In the genomic region with DNA sequence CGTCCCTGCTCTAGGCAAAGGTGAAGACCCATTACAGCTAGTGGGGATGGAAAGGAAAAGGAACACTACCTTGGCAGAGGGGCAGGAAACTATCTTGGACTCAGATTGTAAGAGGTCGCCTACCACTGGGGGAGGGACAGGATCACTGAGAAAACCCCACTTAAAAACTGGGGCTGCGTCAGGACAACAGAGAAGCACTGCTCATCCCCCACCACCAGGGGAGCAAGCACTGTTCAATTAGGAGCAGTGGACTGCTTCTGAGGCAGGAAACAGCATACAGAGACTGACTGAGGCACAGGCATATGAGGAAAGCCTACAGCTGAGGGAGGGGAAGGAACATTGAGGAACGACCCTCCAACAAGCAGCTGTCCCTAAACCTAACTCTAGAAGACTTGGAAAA, we compare ENCODE assay signal across 8 cellular contexts. TPM values are rescaled to one million over a fixed set of nuclear protein-coding genes. Genes with fewer than 3 reads are reported as not detected.
A peak's percentile ranks its signal among the peaks of the same experiment; 100 is the strongest.
DNase-seq lines count a peak whose midpoint lies in the region; ATAC-seq, FAIRE-seq and TF ChIP-seq lines count a peak whose summit lies in the region.

No MANE protein-coding gene starts in this region.

- in situ Hi-C loops in GM12878 (cut with MboI): no loop called here

- no peak overlapping the region for H3K4me2 ChIP-seq in GM12878 (ENCODE audit: control insufficient read depth, insufficient read depth)

- POLR2A ChIA-PET in GM12878 (lab: Charles Lee): no interaction called here

- ATAC-seq in GM19438 (IDR thresholded peaks at IDR 0.05; ENCODE audit: low read depth, unreplicated experiment): peak; percentile 100
- peak; percentile 96 for ATAC-seq in HG03442 (IDR thresholded peaks at IDR 0.05; ENCODE audit: unreplicated experiment)
- peak; percentile 99 for ATAC-seq in GM12878
- ATAC-seq in psoas muscle: no peak

- RAD21 ChIA-PET in GM12878 (lab: Charles Lee; ENCODE audit: unreplicated experiment): no interaction called here

- H3K4me3 ChIP-seq in GM06990 (replicated peaks; ENCODE audit: low read depth, low read length) (no peak overlapping the region), GM12878 (no peak overlapping the region), psoas muscle (no peak overlapping the region)

- peak; percentile 69 for TF ChIP-seq RAD21 in GM12878 (IDR thresholded peaks at IDR 0.05; ENCODE audit: insufficient read depth, low read depth, low read length)

- intact Hi-C loops in GM12878 (cut with micrococcal nuclease; ENCODE audit: unreplicated experiment): no loop called here
- intact Hi-C loops in psoas muscle (cut with DNase I): no loop called here

- CTCF ChIA-PET in GM12878 (lab: Yijun Ruan, JAX): interaction anchor here (0.6 to 1.9 kb wide), 5 partner anchors 10 to 603 kb away, joined by 3 to 6 read pairs (median 4); no protein-coding TSS in a partner anchor

- H4K20me1 ChIP-seq in GM12878 (ENCODE audit: control insufficient read depth, insufficient read depth): no peaks in the 10 kb centered on the region

- TF ChIP-seq POLR2A in GM12878 (IDR thresholded peaks at IDR 0.05; ENCODE audit: low read depth, low read length): no peak

- DNase-seq in GM06990 (ENCODE audit: extremely low read depth, insufficient read length) (no peak), GM12878 (ENCODE audit: low read depth, low spot score) (no peak), psoas muscle (no peak), NCI-H2227 (lab: John Stamatoyannopoulos, UW; ENCODE audit: unreplicated experiment) (no peak), Ammon's horn (ENCODE audit: low spot score) (no peak)
- peak; percentile 31 for DNase-seq in stimulated activated CD4-positive, alpha-beta T cell treated with anti-CD3 and anti-CD28 coated beads, Interleukin-15, amount 100 ng/mL, for 24 hours

- TF ChIP-seq CTCF in GM06990 (IDR thresholded peaks at IDR 0.05; ENCODE audit: insufficient read depth, low read length, poor library complexity, severe bottlenecking): peak; percentile 90
- TF ChIP-seq CTCF in GM12878 (IDR thresholded peaks at IDR 0.05 in 2 of 3, conservative IDR thresholded peaks at IDR 0.05 in 1 of 3; ENCODE audit: control insufficient read depth in 2 of 3, extremely low read depth in 1 of 3, insufficient read depth in 1 of 3, low read depth in 3 of 3, low read length in 3 of 3): peak; percentile 70 to 86 (median 82)
- TF ChIP-seq CTCF in psoas muscle (IDR thresholded peaks at IDR 0.05): no peak

- no peak overlapping the region for H3K9ac ChIP-seq in GM12878 (ENCODE audit: control insufficient read depth, insufficient read depth, low read length)

- WGBS in GM12878 (ENCODE audit: insufficient coverage, insufficient replicate concordance, low lambda C conversion rate, missing lambda C conversion rate): 15% methylated on average over 4 of the region's 4 CpGs
- 84 to 85% (median 85%) methylated on average over 4 of the region's 4 CpGs for WGBS in psoas muscle, 3 donors

- H3K36me3 ChIP-seq in GM06990 (ENCODE audit: control insufficient read depth, insufficient read depth, low read length) (no peaks in the 10 kb centered on the region), GM12878 (ENCODE audit: control insufficient read depth in 2 of 2, insufficient read depth in 2 of 2, low read length in 1 of 2) (no peaks in the 10 kb centered on the region), psoas muscle (ENCODE audit: insufficient read depth in 1 of 2, low read depth in 1 of 2) (peaks cover 0 to 37% of the 10 kb centered on the region in 2 donors)

- no peaks in the 10 kb centered on the region for H3K4me1 ChIP-seq in GM12878 (ENCODE audit: control insufficient read depth, insufficient read depth, low read length)
- no peaks in the 10 kb centered on the region for H3K4me1 ChIP-seq in psoas muscle

- no peaks in the 10 kb centered on the region for H3K27me3 ChIP-seq in GM06990 (replicated peaks; ENCODE audit: control insufficient read depth, insufficient read depth, low read length)
- no peaks in the 10 kb centered on the region for H3K27me3 ChIP-seq in GM12878 (replicated peaks in 1 of 2; ENCODE audit: control insufficient read depth in 2 of 2, insufficient read depth in 2 of 2, low read length in 1 of 2)
- no peaks in the 10 kb centered on the region for H3K27me3 ChIP-seq in psoas muscle (ENCODE audit: insufficient read depth in 3 of 3, low read length in 2 of 3)

- FAIRE-seq in GM12878 (lab: Jason Lieb, UNC): peak; percentile 59

- peak overlapping the region; percentile 54; the same call in 1 of the 2 replicates for H2AFZ ChIP-seq in GM12878 (ENCODE audit: control insufficient read depth, low read depth, low read length)

- no TSS peak for BruUV-seq in GM12878 (replicated peaks; lab: Mats Ljungman, UMichigan)

- TF ChIP-seq EP300 in GM12878 (IDR thresholded peaks at IDR 0.05; ENCODE audit: borderline replicate concordance in 1 of 2, control insufficient read depth in 1 of 2, low read depth in 2 of 2, low read length in 2 of 2): no peak

- H3K79me2 ChIP-seq in GM12878 (ENCODE audit: control insufficient read depth, insufficient read depth, low read length): no peaks in the 10 kb centered on the region

- H3K9me3 ChIP-seq in GM12878 (replicated peaks; ENCODE audit: control insufficient read depth, insufficient read depth, low read length): no peaks in the 10 kb centered on the region
- no peaks in the 10 kb centered on the region for H3K9me3 ChIP-seq in psoas muscle

- no peak overlapping the region for H3K27ac ChIP-seq in GM12878 (ENCODE audit: control insufficient read depth, insufficient read depth)
- no peak overlapping the region for H3K27ac ChIP-seq in psoas muscle

- SMC1A ChIA-PET in GM12878 (lab: Charles Lee; ENCODE audit: uncharacterized antibody, unreplicated experiment): interaction anchor here (0.6 to 1.6 kb wide), 4 partner anchors 18 to 97 kb away, joined by 3 read pairs; no protein-coding TSS in a partner anchor

TF ChIP-seq in GM12878, 131 proteins besides CTCF, POLR2A, EP300 and RAD21:
- TF ChIP-seq YBX1 (IDR thresholded peaks at IDR 0.05) (no peak), SMC3 (IDR thresholded peaks at IDR 0.05; ENCODE audit: borderline replicate concordance, low read length) (peak; percentile 48; the same call in 1 of the 2 replicates)

RNA-seq across cellular contexts. Expression of a gene that starts 20.8 kb away (rescaled TPM):
- total RNA-seq in GM12878 (2013; cell fraction: nucleolus; rRNA removed): 18.7 and 19.4 TPM in 2 replicates
- 51.2 and 54.1 TPM in 2 replicates for total RNA-seq in GM12878 (2014; rRNA removed)
- total RNA-seq in GM12878 (2014; rRNA removed; fragmentation: Illumina TruSeq; extraction: Trizol): 44.3 and 45.6 TPM in 2 replicates
- 38.2 and 38.8 TPM in 2 replicates for total RNA-seq in GM12878 (2021)
- 12.1 TPM for polyA plus RNA-seq in GM12878 (2011; ENCODE audit: low read depth)
- 42.0 and 43.8 TPM in 2 replicates for polyA plus RNA-seq in GM12878 (2011; rRNA removed)
- polyA plus RNA-seq in GM12878 (2011; cell fraction: cytosol; rRNA removed): 25.3 and 27.1 TPM in 2 replicates
- polyA plus RNA-seq in GM12878 (2011; cell fraction: nucleus; rRNA removed): 13.5 and 14.4 TPM in 2 replicates
- polyA plus RNA-seq in GM12878 (2012): 19.7 and 19.8 TPM in 2 replicates
- polyA plus RNA-seq in GM12878 (2014; fragmentation: Illumina TruSeq; extraction: Trizol): 55.2 and 67.2 TPM in 2 replicates
- 10 to 100 TPM; 16.5 to 21.4 TPM for polyA plus RNA-seq in GM12878 (2014; fragmentation: Nextera tagmentation; extraction: Ambion mirVana)
- polyA plus RNA-seq in GM12878 (2014; rRNA removed): 27.9 and 36.0 TPM in 2 replicates
- 10 to 100 TPM; 71.3 to 79.9 TPM for polyA plus RNA-seq in GM12878 (2016; fragmentation: Nextera tagmentation; extraction: Ambion mirVana)
- 29.6 and 33.5 TPM in 2 replicates for polyA minus RNA-seq in GM12878 (2011; rRNA and poly(A)+ RNA removed)
- 20.6 and 21.0 TPM in 2 replicates for polyA minus RNA-seq in GM12878 (2011; cell fraction: cytosol; rRNA and poly(A)+ RNA removed)
- 8.2 and 15.6 TPM in 2 replicates for polyA minus RNA-seq in GM12878 (2011; cell fraction: nucleus; rRNA and poly(A)+ RNA removed)
- 100 to 1,000 TPM in 1 of 4 donors, 10 to 100 TPM in 3; 61.2 to 167 (median 87.7) TPM for total RNA-seq in psoas muscle
- 10 to 100 TPM; 49.8 to 96.8 (median 56.7) TPM for polyA plus RNA-seq in psoas muscle

Comparison
In these comparisons a context has a peak if more than half of its experiments do, and no peak if none do; other contexts are left out.
1. ATAC-seq: peak in GM19438 (single experiment), HG03442 (single experiment) and GM12878 (single experiment); none in psoas muscle (0 of 4).